Comparison of ENCODE assay signal across 14 cellular contexts in genomic region chr1:236009857-236010256, GRCh38. TPM values are rescaled to one million over a fixed set of nuclear protein-coding genes. Genes with fewer than 3 reads are reported as not detected.
A peak's percentile ranks its signal among the peaks of the same experiment; 100 is the strongest.
DNase-seq lines count a peak whose midpoint lies in the region; ATAC-seq and TF ChIP-seq lines count a peak whose summit lies in the region.
"Had no signal": no experiment of that assay in that cellular context is flagged by ENCODE, and none has a peak within 500 bp of the region (broad histone marks: within the 10 kb centered on the region; RNA-seq: fewer than 3 reads in every experiment).

No MANE protein-coding gene starts in this region.

- CTCF ChIA-PET in PC-9 (lab: Charles Lee): interaction anchor here (0.6 to 1.4 kb wide), 2 partner anchors 38 to 98 kb away, joined by 3 to 4 read pairs; no protein-coding TSS in a partner anchor

- TF ChIP-seq EP300 in tibial nerve (IDR thresholded peaks at IDR 0.05): peak; percentile 77 to 86

- H3K27me3 ChIP-seq in PC-9 (ENCODE audit: insufficient read depth, low read depth) (no peaks in the 10 kb centered on the region), tibial nerve (no peaks in the 10 kb centered on the region), WERI-Rb-1 (ENCODE audit: insufficient read depth, low read depth, severe bottlenecking) (no peaks in the 10 kb centered on the region)

- H3K27ac Mint-ChIP-seq in mesothelial cell of epicardium: peak overlapping the region; percentile 66
- H3K27ac Mint-ChIP-seq in activated CD4-positive, alpha-beta T cell treated with anti-CD3 and anti-CD28 coated beads, Interleukin-2, amount 10 ng/mL, durations not matched to agents 24 days and 14 days: no peak overlapping the region
- H3K27ac Mint-ChIP-seq: activated CD8-positive, alpha-beta T cell treated with anti-CD3 and anti-CD28 coated beads for 36 hours; naive B cell had no signal

- H3K27me3 Mint-ChIP-seq in mesothelial cell of epicardium (ENCODE audit: low read depth): no peaks in the 10 kb centered on the region
- no peaks in the 10 kb centered on the region for H3K27me3 Mint-ChIP-seq in activated CD4-positive, alpha-beta T cell treated with anti-CD3 and anti-CD28 coated beads, Interleukin-2, amount 10 ng/mL, durations not matched to agents 24 days and 14 days
- H3K27me3 Mint-ChIP-seq: activated CD8-positive, alpha-beta T cell treated with anti-CD3 and anti-CD28 coated beads for 36 hours; naive B cell had no signal

- no peaks in the 10 kb centered on the region for H3K9me3 ChIP-seq in PC-9 (ENCODE audit: insufficient read depth, low read depth)
- no peaks in the 10 kb centered on the region for H3K9me3 ChIP-seq in tibial nerve
- no peaks in the 10 kb centered on the region for H3K9me3 ChIP-seq in WERI-Rb-1 (ENCODE audit: severe bottlenecking)

- H3K36me3 Mint-ChIP-seq in mesothelial cell of epicardium: no peaks in the 10 kb centered on the region
- H3K36me3 Mint-ChIP-seq in activated CD4-positive, alpha-beta T cell treated with anti-CD3 and anti-CD28 coated beads, Interleukin-2, amount 10 ng/mL, durations not matched to agents 24 days and 14 days (ENCODE audit: low read depth): no peaks in the 10 kb centered on the region
- H3K36me3 Mint-ChIP-seq: naive B cell had no signal

- no TSS peak for BruUV-seq in PC-9 (replicated peaks; lab: Mats Ljungman, UMichigan)

- H3K4me3 ChIP-seq in PC-9 (no peak overlapping the region), tibial nerve (no peak overlapping the region), WERI-Rb-1 (ENCODE audit: low read depth, low read length) (no peak overlapping the region)

- H2AFZ ChIP-seq in PC-9: no peak overlapping the region; the same call in 1 of the 2 replicates

- H3K4me1 ChIP-seq in PC-9 (replicated peaks; ENCODE audit: insufficient read depth) (peaks cover 16% of the 10 kb centered on the region), tibial nerve (peaks cover 0 to 58% (median 21%) of the 10 kb centered on the region in 4 donors)

- H3K4me1 Mint-ChIP-seq in mesothelial cell of epicardium: peaks cover 4% of the 10 kb centered on the region
- H3K4me1 Mint-ChIP-seq in activated CD4-positive, alpha-beta T cell treated with anti-CD3 and anti-CD28 coated beads, Interleukin-2, amount 10 ng/mL, durations not matched to agents 24 days and 14 days: peaks cover 2% of the 10 kb centered on the region
- H3K4me1 Mint-ChIP-seq: naive B cell had no signal

- no peaks in the 10 kb centered on the region for H3K9me3 Mint-ChIP-seq in mesothelial cell of epicardium
- no peaks in the 10 kb centered on the region for H3K9me3 Mint-ChIP-seq in activated CD4-positive, alpha-beta T cell treated with anti-CD3 and anti-CD28 coated beads, Interleukin-2, amount 10 ng/mL, durations not matched to agents 24 days and 14 days
- H3K9me3 Mint-ChIP-seq: activated CD8-positive, alpha-beta T cell treated with anti-CD3 and anti-CD28 coated beads for 36 hours had no signal

- H3K4me2 ChIP-seq in PC-9: peak overlapping the region; percentile 41

- no peaks in the 10 kb centered on the region for H3K79me2 ChIP-seq in PC-9 (ENCODE audit: low read depth)

- no peaks in the 10 kb centered on the region for H3K36me3 ChIP-seq in PC-9 (ENCODE audit: low read depth)
- H3K36me3 ChIP-seq in tibial nerve: peaks cover 0 to 77% (median 5%) of the 10 kb centered on the region in 3 donors
- no peaks in the 10 kb centered on the region for H3K36me3 ChIP-seq in WERI-Rb-1

- TF ChIP-seq CTCF in PC-9 (conservative IDR thresholded peaks at IDR 0.05) (no peak), mesothelial cell of epicardium (IDR thresholded peaks at IDR 0.05; ENCODE audit: unreplicated experiment) (no peak), tibial nerve (IDR thresholded peaks at IDR 0.05) (no peak), WERI-Rb-1 (IDR thresholded peaks at IDR 0.05; ENCODE audit: low read depth, low read length) (no peak)

- POLR2A ChIA-PET in PC-9 (lab: Charles Lee; ENCODE audit: unreplicated experiment): no interaction called here

- intact Hi-C loops in PC-9 (cut with micrococcal nuclease; ENCODE audit: unreplicated experiment): no loop called here
- intact Hi-C loops in activated CD4-positive, alpha-beta T cell treated with anti-CD3 and anti-CD28 coated beads, Interleukin-2, amount 10 ng/mL, durations not matched to agents 24 days and 14 days (cut with micrococcal nuclease): loop anchor here (10.0 kb wide), 1 partner anchor 385 kb away; the partner anchor contains the start of gene EDARADD

- H3K27ac ChIP-seq in PC-9 (peak overlapping the region; percentile 26), epithelial cell of prostate (peak overlapping the region; percentile 72), tibial nerve (peak overlapping the region in 3 of 4 donors; percentile 74 to 91 (median 90)), WERI-Rb-1 (no peak overlapping the region)

- H3K9me2 ChIP-seq in PC-9 (ENCODE audit: insufficient read depth): no peaks in the 10 kb centered on the region

- H3K4me3 Mint-ChIP-seq in mesothelial cell of epicardium: no peak overlapping the region
- H3K4me3 Mint-ChIP-seq in activated CD4-positive, alpha-beta T cell treated with anti-CD3 and anti-CD28 coated beads, Interleukin-2, amount 10 ng/mL, durations not matched to agents 24 days and 14 days: no peak overlapping the region
- H3K4me3 Mint-ChIP-seq: activated CD8-positive, alpha-beta T cell treated with anti-CD3 and anti-CD28 coated beads for 36 hours; naive B cell had no signal

- H4K20me1 ChIP-seq in PC-9 (ENCODE audit: insufficient read depth): no peaks in the 10 kb centered on the region

- H3F3A ChIP-seq in PC-9 (ENCODE audit: insufficient read depth, low read depth): peaks cover 7% of the 10 kb centered on the region; the same call in 1 of the 2 replicates

- no peak for TF ChIP-seq POLR2A in tibial nerve (IDR thresholded peaks at IDR 0.05)

- WGBS in tibial nerve, 2 donors: 34 to 36% methylated on average over 2 of the region's 2 CpGs

- DNase-seq in PC-9 (peak in 1 of 2 experiments; percentile 75), epithelial cell of prostate (ENCODE audit: low read depth, low spot score) (peak; percentile 59), mesothelial cell of epicardium (ENCODE audit: low spot score in 2 of 2, unreplicated experiment in 2 of 2) (no peak), tibial nerve (ENCODE audit: low spot score in 2 of 2) (no peak), WERI-Rb-1 (no peak)
- DNase-seq in activated CD4-positive, alpha-beta T cell treated with anti-CD3 and anti-CD28 coated beads, Interleukin-2, amount 10 ng/mL, durations not matched to agents 24 days and 14 days: no peak
- DNase-seq: activated CD8-positive, alpha-beta T cell treated with anti-CD3 and anti-CD28 coated beads for 36 hours; DMS79; KBM-7; naive B cell; NCI-H2227 treated with DMSO at 0.1 percent for 48 hours had no signal

- no peak for ATAC-seq in HG03135 (IDR thresholded peaks at IDR 0.05; ENCODE audit: unreplicated experiment)
- ATAC-seq in HG03571 (IDR thresholded peaks at IDR 0.05; ENCODE audit: unreplicated experiment): no peak
- ATAC-seq: activated CD8-positive, alpha-beta T cell treated with anti-CD3 and anti-CD28 coated beads for 36 hours; esophagus mucosa had no signal

RNA-seq across cellular contexts. Expression of gene NID1, which starts 55.0 kb away (rescaled TPM):
- total RNA-seq in PC-9 (2021) (not detected in 2 replicates), mesothelial cell of epicardium (42.4 to 45.5 TPM (median 45.0 TPM) in 3 replicates), tibial nerve (100 to 1,000 TPM; 192 to 321 (median 215) TPM)
- total RNA-seq in activated CD4-positive, alpha-beta T cell treated with anti-CD3 and anti-CD28 coated beads, Interleukin-2, amount 10 ng/mL, durations not matched to agents 24 days and 14 days: 0.57 and 0.61 TPM in 2 replicates

Comparison
In these comparisons a context has a peak if more than half of its experiments do, and no peak if none do; other contexts are left out.
1. RNA of gene NID1, which starts 55.0 kb away (total RNA-seq): 192 to 321 TPM in tibial nerve and 42.4 to 45.5 TPM in mesothelial cell of epicardium; 0.57 to 0.61 TPM in activated CD4-positive, alpha-beta T cell treated with anti-CD3 and anti-CD28 coated beads, Interleukin-2, amount 10 ng/mL, durations not matched to agents 24 days and 14 days and not detected in PC-9; every median in the first group is over 10 times any median in the second.